In the genomic region with DNA sequence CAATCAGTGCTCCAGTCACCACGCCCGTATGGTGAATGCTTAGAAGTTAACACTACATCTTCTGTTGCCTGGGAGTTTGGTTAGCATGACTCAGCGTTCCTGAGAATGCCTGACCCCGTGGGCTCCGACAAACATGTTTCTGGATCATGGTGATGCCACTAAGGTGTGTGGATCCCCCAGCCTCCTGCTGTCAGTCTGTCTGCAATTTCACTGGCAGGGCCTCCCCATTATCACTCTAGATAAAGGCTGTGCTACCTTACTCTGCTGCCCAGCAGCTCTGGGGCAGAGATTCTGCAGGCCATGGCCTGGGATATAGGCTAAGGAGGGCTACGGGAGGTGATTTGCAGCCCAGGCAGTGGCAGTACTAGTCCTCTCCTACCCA, we compare ENCODE assay signal across 11 cellular contexts.
DNase-seq lines count a peak whose midpoint lies in the region; ATAC-seq, FAIRE-seq and TF ChIP-seq lines count a peak whose summit lies in the region.
"Had no signal": no experiment of that assay in that cellular context is flagged by ENCODE, and none has a peak within 500 bp of the region (broad histone marks: within the 10 kb centered on the region; RNA-seq: fewer than 3 reads in every experiment).

No MANE protein-coding gene starts in this region.

- H3K4me2 ChIP-seq in K562 (ENCODE audit: insufficient read depth, low read length), result peak overlapping the region; percentile 51

- no peak overlapping the region for H3K4me3 ChIP-seq in HUES6 (ENCODE audit: low read depth, low read length)
- no peak overlapping the region for H3K4me3 ChIP-seq in K562
- H3K4me3 ChIP-seq in right atrium auricular region, result no peak overlapping the region
- no peak overlapping the region for H3K4me3 ChIP-seq in subcutaneous abdominal adipose tissue (ENCODE audit: low read depth in 1 of 5, low read length in 5 of 5)
- no peak overlapping the region for H3K4me3 ChIP-seq in gastrocnemius medialis
- H3K4me3 ChIP-seq: HAP-1 had no signal

- H3K36me3 ChIP-seq in HUES6 (ENCODE audit: control insufficient read depth, insufficient read depth, low read length) (no peaks in the 10 kb centered on the region), K562 (ENCODE audit: control insufficient read depth, insufficient read depth, low read length) (no peaks in the 10 kb centered on the region), right atrium auricular region (no peaks in the 10 kb centered on the region), subcutaneous abdominal adipose tissue (ENCODE audit: control insufficient read depth in 5 of 5, insufficient read depth in 5 of 5, low read length in 5 of 5) (no peaks in the 10 kb centered on the region), gastrocnemius medialis (no peaks in the 10 kb centered on the region)
- H3K36me3 ChIP-seq: HAP-1 had no signal

- TF ChIP-seq POLR2A in K562 (conservative IDR thresholded peaks at IDR 0.05) (no peak), gastrocnemius medialis (IDR thresholded peaks at IDR 0.05) (no peak)

- no TSS peak for BruUV-seq in K562 (replicated peaks; lab: Mats Ljungman, UMichigan)

- FAIRE-seq in K562 (lab: Jason Lieb, UNC), result peak; percentile 87

- H3K27ac ChIP-seq in HUES6 (ENCODE audit: low read depth, low read length), result peak overlapping the region; percentile 2; the same call in 1 of the 2 replicates
- H3K27ac ChIP-seq in K562 (ENCODE audit: extremely low read depth, low read depth, low read length), result peak overlapping the region; percentile 1; the same call in 1 of the 3 replicates
- H3K27ac ChIP-seq in right atrium auricular region, result peak overlapping the region; percentile 60 to 64
- H3K27ac ChIP-seq in subcutaneous abdominal adipose tissue (ENCODE audit: low read depth, low read length), result peak overlapping the region; percentile 16
- H3K27ac ChIP-seq in gastrocnemius medialis, result peak overlapping the region in 2 of 4 donors; percentile 20 to 66

- no peaks in the 10 kb centered on the region for H3K79me2 ChIP-seq in K562 (ENCODE audit: control insufficient read depth, insufficient read depth, low read length)

- TF ChIP-seq RAD21 in K562 (CRISPR knock-in tag; conservative IDR thresholded peaks at IDR 0.05 in 1 of 2, IDR thresholded peaks at IDR 0.05 in 1 of 2), result no peak

- in situ Hi-C loops in K562 (cut with MboI), result no loop called here
- in situ Hi-C loops in gastrocnemius medialis (cut with MboI; ENCODE audit: low sequenced_read_pairs in 4 of 4), result no loop called here

- TF ChIP-seq CTCF in K562 (IDR thresholded peaks at IDR 0.05 in 2 of 3, conservative IDR thresholded peaks at IDR 0.05 in 1 of 3; ENCODE audit: insufficient read depth in 2 of 3, low read depth in 1 of 3, low read length in 3 of 3) (no peak), right atrium auricular region (IDR thresholded peaks at IDR 0.05) (no peak), gastrocnemius medialis (IDR thresholded peaks at IDR 0.05 in 4 of 5, conservative IDR thresholded peaks at IDR 0.05 in 1 of 5) (no peak)

- peak overlapping the region; percentile 48; the same call in 1 of the 2 replicates for H2AFZ ChIP-seq in K562 (ENCODE audit: low read depth, low read length)

- H3K27me3 ChIP-seq in HUES6 (ENCODE audit: control insufficient read depth, insufficient read depth, low read length), result peaks cover 4% of the 10 kb centered on the region; the same call in 1 of the 2 replicates
- no peaks in the 10 kb centered on the region for H3K27me3 ChIP-seq in K562 (ENCODE audit: control insufficient read depth in 2 of 2, insufficient read depth in 2 of 2, low read length in 2 of 2)
- H3K27me3 ChIP-seq in right atrium auricular region, result no peaks in the 10 kb centered on the region
- H3K27me3 ChIP-seq in subcutaneous abdominal adipose tissue (ENCODE audit: control insufficient read depth in 5 of 5, insufficient read depth in 4 of 5, low read length in 5 of 5), result no peaks in the 10 kb centered on the region
- no peaks in the 10 kb centered on the region for H3K27me3 ChIP-seq in gastrocnemius medialis

- CTCF ChIA-PET in K562 (lab: Yijun Ruan, JAX; ENCODE audit: low intra/inter-chr PET ratio), result no interaction called here

- POLR2A ChIA-PET in K562 (lab: Yijun Ruan, JAX), result interaction anchor here (1.4 kb wide), 1 partner anchor 10 kb away, joined by 7 read pairs; no protein-coding TSS in a partner anchor

- TF ChIP-seq EP300 in K562 (IDR thresholded peaks at IDR 0.05; ENCODE audit: low read length), result no peak

- intact Hi-C loops in K562 (cut with micrococcal nuclease), result no loop called here
- intact Hi-C loops in gastrocnemius medialis (cut with DNase I; ENCODE audit: low total_unique reads), result no loop called here

- DNase-seq in K562 (ENCODE audit: extremely low read depth in 1 of 4, low spot score in 3 of 4), result peak; percentile 73 to 76 (median 76)
- DNase-seq in right atrium auricular region (ENCODE audit: low spot score), result no peak
- DNase-seq in gastrocnemius medialis, result no peak
- DNase-seq in activated naive CD4-positive, alpha-beta T cell treated with anti-CD3 and anti-CD28 coated beads, Interleukin-2, amount 50 U/mL, for 16 hours, result no peak
- no peak for DNase-seq in NCI-H524 (lab: John Stamatoyannopoulos, UW)
- DNase-seq in NCI-H146 treated with DMSO at 0.1 percent for 48 hours (lab: John Stamatoyannopoulos, UW; ENCODE audit: unreplicated experiment), result no peak
- DNase-seq: NCI-H1105 treated with DMSO at 0.1 percent for 48 hours; stimulated activated CD4-positive, alpha-beta T cell treated with anti-CD3 and anti-CD28 coated beads, Interleukin-1b, Interleukin-23, amount 100 ng/mL, for 48 hours had no signal

- peak; percentile 87 for ATAC-seq in K562
- no peak for ATAC-seq in gastrocnemius medialis

- H3K9me3 ChIP-seq in HUES6 (ENCODE audit: control insufficient read depth, insufficient read depth, low read depth, low read length), result no peaks in the 10 kb centered on the region
- no peaks in the 10 kb centered on the region for H3K9me3 ChIP-seq in K562 (replicated peaks; ENCODE audit: control insufficient read depth, insufficient read depth, low read depth, low read length)
- H3K9me3 ChIP-seq in right atrium auricular region, result no peaks in the 10 kb centered on the region
- no peaks in the 10 kb centered on the region for H3K9me3 ChIP-seq in subcutaneous abdominal adipose tissue (ENCODE audit: control insufficient read depth in 5 of 5, low read length in 5 of 5)
- H3K9me3 ChIP-seq in gastrocnemius medialis, result no peaks in the 10 kb centered on the region
- H3K9me3 ChIP-seq: HAP-1 had no signal

- no peaks in the 10 kb centered on the region for H3K9me1 ChIP-seq in K562 (ENCODE audit: control insufficient read depth, insufficient read depth, low read length)

- H3K9ac ChIP-seq in HUES6 (ENCODE audit: low read length), result peak overlapping the region; percentile 54
- H3K9ac ChIP-seq in K562 (ENCODE audit: insufficient read depth in 1 of 2, low read depth in 2 of 2, low read length in 2 of 2), result peak overlapping the region in 1 of 2 experiments; percentile 74; a peak in 1 of 4 replicates
- no peak overlapping the region for H3K9ac ChIP-seq in subcutaneous abdominal adipose tissue (ENCODE audit: low read length in 5 of 5)

- 17% methylated on average over 6 of the region's 6 CpGs for WGBS in K562 (ENCODE audit: insufficient coverage, low coverage, missing lambda C conversion rate)

- peaks cover 27% of the 10 kb centered on the region; the same call in 1 of the 2 replicates for H3K4me1 ChIP-seq in HUES6 (ENCODE audit: control insufficient read depth, insufficient read depth, low read length)
- H3K4me1 ChIP-seq in K562 (replicated peaks in 1 of 2; ENCODE audit: control insufficient read depth in 2 of 2, insufficient read depth in 2 of 2, low read length in 2 of 2), result peaks cover 15 to 24% of the 10 kb centered on the region in 2 experiments
- peaks cover 0 to 57% of the 10 kb centered on the region in 2 donors for H3K4me1 ChIP-seq in right atrium auricular region
- peaks cover 19 to 66% (median 42%) of the 10 kb centered on the region in 5 donors for H3K4me1 ChIP-seq in subcutaneous abdominal adipose tissue (ENCODE audit: control insufficient read depth in 5 of 5, insufficient read depth in 5 of 5, low read length in 5 of 5)
- H3K4me1 ChIP-seq in gastrocnemius medialis, result peaks cover 25 to 37% of the 10 kb centered on the region in 2 donors

- no peaks in the 10 kb centered on the region for H4K20me1 ChIP-seq in K562 (replicated peaks; ENCODE audit: control insufficient read depth, insufficient read depth, low read length)

TF ChIP-seq in K562, 482 proteins besides CTCF, POLR2A, EP300 and RAD21 (continues in another document):
- peak; percentile 61 for TF ChIP-seq RFX1 (IDR thresholded peaks at IDR 0.05)
- peak; percentile 98 for TF ChIP-seq ZNF316 (IDR thresholded peaks at IDR 0.05)
- no peak for TF ChIP-seq SOX6 (IDR thresholded peaks at IDR 0.05)
- no peak for TF ChIP-seq HMG20B (CRISPR knock-in tag; IDR thresholded peaks at IDR 0.05)
- TF ChIP-seq ZEB2 (IDR thresholded peaks at IDR 0.05), result no peak
- TF ChIP-seq, protein P1, sequence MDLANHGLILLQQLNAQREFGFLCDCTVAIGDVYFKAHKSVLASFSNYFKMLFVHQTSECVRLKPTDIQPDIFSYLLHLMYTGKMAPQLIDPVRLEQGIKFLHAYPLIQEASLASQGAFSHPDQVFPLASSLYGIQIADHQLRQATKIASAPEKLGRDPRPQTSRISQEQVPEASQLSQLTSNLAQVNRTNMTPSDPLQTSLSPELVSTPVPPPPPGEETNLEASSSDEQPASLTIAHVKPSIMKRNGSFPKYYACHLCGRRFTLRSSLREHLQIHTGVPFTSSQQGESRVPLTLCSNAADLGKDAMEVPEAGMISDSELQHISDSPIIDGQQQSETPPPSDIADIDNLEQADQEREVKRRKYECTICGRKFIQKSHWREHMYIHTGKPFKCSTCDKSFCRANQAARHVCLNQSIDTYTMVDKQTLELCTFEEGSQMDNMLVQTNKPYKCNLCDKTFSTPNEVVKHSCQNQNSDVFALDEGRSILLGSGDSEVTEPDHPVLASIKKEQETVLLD (IDR thresholded peaks at IDR 0.05), result no peak
- peak; percentile 97 for TF ChIP-seq BACH1 (tag; IDR thresholded peaks at IDR 0.05)
- TF ChIP-seq PCBP2 (IDR thresholded peaks at IDR 0.05; ENCODE audit: low read depth, low read length, poor library complexity, severe bottlenecking), result no peak
- TF ChIP-seq HDAC1 (IDR thresholded peaks at IDR 0.05), result no peak
- TF ChIP-seq NFE2L1 (tag; IDR thresholded peaks at IDR 0.05; ENCODE audit: borderline replicate concordance, low read depth), result peak; percentile 91
- TF ChIP-seq PHB (CRISPR knock-in tag; IDR thresholded peaks at IDR 0.05), result no peak
- no peak for TF ChIP-seq GABPB1 (CRISPR knock-in tag; IDR thresholded peaks at IDR 0.05)
- TF ChIP-seq HNRNPL (IDR thresholded peaks at IDR 0.05; ENCODE audit: low read depth, low read length), result no peak
- TF ChIP-seq CAMTA2 (CRISPR knock-in tag; conservative IDR thresholded peaks at IDR 0.05), result no peak
- no peak for TF ChIP-seq ZKSCAN1 (IDR thresholded peaks at IDR 0.05; ENCODE audit: low read depth, low read length)
- no peak for TF ChIP-seq SLC30A9 (CRISPR knock-in tag; IDR thresholded peaks at IDR 0.05)
- TF ChIP-seq ZNF785 (CRISPR knock-in tag; IDR thresholded peaks at IDR 0.05), result no peak
- no peak for TF ChIP-seq FOXA1 (IDR thresholded peaks at IDR 0.05; ENCODE audit: borderline replicate concordance)

Comparison
In these comparisons a context has a peak if more than half of its experiments do, and no peak if none do; other contexts are left out.
1. DNase-seq: peak in K562 (4 of 4); none in right atrium auricular region (single experiment), gastrocnemius medialis (0 of 2), activated naive CD4-positive, alpha-beta T cell treated with anti-CD3 and anti-CD28 coated beads, Interleukin-2, amount 50 U/mL, for 16 hours (single experiment), NCI-H524 (0 of 2) and NCI-H146 treated with DMSO at 0.1 percent for 48 hours (single experiment).